Comparison of ENCODE assay signal across 1 cellular context in genomic region chr6:43522547-43523263, GRCh38.
TF ChIP-seq lines count a peak whose summit lies in the region.

No MANE protein-coding gene starts in this region.

TF ChIP-seq in endothelial cell of umbilical vein, 7 proteins besides CTCF, POLR2A, EP300 and RAD21:
- no peak for TF ChIP-seq GATA2 (IDR thresholded peaks at IDR 0.05; ENCODE audit: insufficient read depth, insufficient read length, low read depth, low read length)
- TF ChIP-seq EZH2 (IDR thresholded peaks at IDR 0.05; ENCODE audit: borderline replicate concordance, low read depth, low read length, severe bottlenecking): no peak
- TF ChIP-seq MYC (IDR thresholded peaks at IDR 0.05; ENCODE audit: low read depth, low read length): no peak
- TF ChIP-seq JUN (IDR thresholded peaks at IDR 0.05; ENCODE audit: borderline replicate concordance, insufficient read depth, insufficient read length, low read depth): no peak
- no peak for TF ChIP-seq FOS (IDR thresholded peaks at IDR 0.05; ENCODE audit: borderline replicate concordance, insufficient read depth, low read length)
